Comparison of ENCODE assay signal across 10 cellular contexts in genomic region chr5:81631124-81631523, GRCh38.
A peak's percentile ranks its signal among the peaks of the same experiment; 100 is the strongest.
DNase-seq lines count a peak whose midpoint lies in the region; ATAC-seq and TF ChIP-seq lines count a peak whose summit lies in the region.
"Had no signal": no experiment of that assay in that cellular context is flagged by ENCODE, and none has a peak within 500 bp of the region (broad histone marks: within the 10 kb centered on the region; RNA-seq: fewer than 3 reads in every experiment).

No MANE protein-coding gene starts in this region.

- H3K4me3 ChIP-seq in Loucy (ENCODE audit: low read length, poor library complexity, severe bottlenecking) = peak overlapping the region; percentile 47

- ATAC-seq in GM18520 (IDR thresholded peaks at IDR 0.05; ENCODE audit: unreplicated experiment) = peak; percentile 68
- peak; percentile 77 for ATAC-seq in GM21723 (IDR thresholded peaks at IDR 0.05; ENCODE audit: unreplicated experiment)
- ATAC-seq in natural killer cell = peak; percentile 68 to 93 (median 69)

- no peaks in the 10 kb centered on the region for H3K9me2 ChIP-seq in Loucy (replicated peaks; ENCODE audit: low read depth, low read length)

- H3K36me3 ChIP-seq in Loucy (ENCODE audit: insufficient read depth, low read length) = peaks cover 29% of the 10 kb centered on the region

- peak overlapping the region; percentile 75 for H3K4me2 ChIP-seq in Loucy (ENCODE audit: low read depth, low read length, poor library complexity, severe bottlenecking)

- no peaks in the 10 kb centered on the region for H4K20me1 ChIP-seq in Loucy (ENCODE audit: insufficient read depth, low read length, poor library complexity, severe bottlenecking)

- intact Hi-C loops in natural killer cell (cut with micrococcal nuclease) = no loop called here

- no peaks in the 10 kb centered on the region for H3K9me3 ChIP-seq in Loucy (ENCODE audit: insufficient read depth, low read depth, low read length)

- H3K36me3 Mint-ChIP-seq in natural killer cell = no peaks in the 10 kb centered on the region

- H3K4me1 ChIP-seq in Loucy (ENCODE audit: insufficient read depth, low read length, poor library complexity, severe bottlenecking) = peaks cover 78% of the 10 kb centered on the region

- H2AFZ ChIP-seq in Loucy (ENCODE audit: low read length) = no peak overlapping the region

- no peak overlapping the region for H3K4me3 Mint-ChIP-seq in natural killer cell

- peak overlapping the region; percentile 84 for H3K9ac ChIP-seq in Loucy (ENCODE audit: low read depth, low read length, poor library complexity, severe bottlenecking)

- no peak overlapping the region for H3K27ac Mint-ChIP-seq in natural killer cell

- H3K4me1 Mint-ChIP-seq in natural killer cell = no peaks in the 10 kb centered on the region

- peaks cover 17% of the 10 kb centered on the region for H3F3A ChIP-seq in Loucy (ENCODE audit: low read depth)

- peaks cover 69% of the 10 kb centered on the region for H3K79me2 ChIP-seq in Loucy (ENCODE audit: insufficient read depth, low read length)

- no peaks in the 10 kb centered on the region for H3K9me3 Mint-ChIP-seq in natural killer cell

- H3K27me3 ChIP-seq in Loucy (ENCODE audit: insufficient read depth, low read length, poor library complexity, severe bottlenecking) = no peaks in the 10 kb centered on the region

- TF ChIP-seq CTCF in Loucy (conservative IDR thresholded peaks at IDR 0.05; ENCODE audit: low read length) = no peak
- no peak for TF ChIP-seq CTCF in natural killer cell (IDR thresholded peaks at IDR 0.05)

- no peaks in the 10 kb centered on the region for H3K27me3 Mint-ChIP-seq in natural killer cell (ENCODE audit: low read depth in 2 of 2)

- peak; percentile 17 for DNase-seq in natural killer cell
- no peak for DNase-seq in AG08395 (ENCODE audit: low spot score)
- no peak for DNase-seq in NK-92 (lab: John Stamatoyannopoulos, UW; ENCODE audit: unreplicated experiment)
- DNase-seq in Kasumi-1 (lab: John Stamatoyannopoulos, UW) = no peak
- DNase-seq in GM19240 (ENCODE audit: insufficient read length, low spot score) = no peak
- DNase-seq: H7, substantia nigra had no signal
